33 cellular contexts compared by ENCODE assay signal in genomic region chr5:8580298-8580697, GRCh38.
"Had no signal": no experiment of that assay in that cellular context is flagged by ENCODE, and none has a peak within 500 bp of the region (broad histone marks: within the 10 kb centered on the region; RNA-seq: fewer than 3 reads in every experiment).

No MANE protein-coding gene starts in this region.

- H3K4me1 Mint-ChIP-seq: activated CD4-positive, alpha-beta T cell treated with anti-CD3 and anti-CD28 coated beads, Interleukin-2, amount 10 ng/mL, durations not matched to agents 7 days and 5 days; activated naive CD8-positive, alpha-beta T cell treated with anti-CD3 and anti-CD28 coated beads for 36 hours; activated T-helper 17 cell treated with anti-CD3 and anti-CD28 coated beads, Interleukin-2, amount 50 U/mL, for 72 hours had no signal

- H3K27ac ChIP-seq: adrenal gland, body of pancreas, brain microvascular endothelial cell, breast epithelium, VCaP had no signal

- H3K27me3 ChIP-seq: adrenal gland, body of pancreas, brain microvascular endothelial cell, breast epithelium had no signal

- H3K36me3 ChIP-seq: adrenal gland, brain microvascular endothelial cell, breast epithelium had no signal

- DNase-seq: activated B cell treated with CpG ODN at 0.5 μM for 24 hours; activated CD4-positive, alpha-beta memory T cell treated with anti-CD3 and anti-CD28 coated beads for 36 hours; activated CD4-positive, alpha-beta T cell treated with anti-CD3 and anti-CD28 coated beads for 4 hours; activated CD4-positive, alpha-beta T cell treated with anti-CD3 and anti-CD28 coated beads, Interleukin-2, amount 10 ng/mL, durations not matched to agents 7 days and 5 days; activated CD4-positive, CD25-positive, alpha-beta regulatory T cell treated with anti-CD3 and anti-CD28 coated beads, Interleukin-2, amount 50 U/mL, for 72 hours; activated CD8-positive, alpha-beta memory T cell treated with anti-CD3 and anti-CD28 coated beads, Interleukin-2, amount 50 U/mL, for 4 hours; activated CD8-positive, alpha-beta T cell treated with anti-CD3 and anti-CD28 coated beads for 36 hours; activated effector memory CD4-positive, alpha-beta T cell treated with anti-CD3 and anti-CD28 coated beads, Interleukin-2, amount 50 U/mL, for 16 hours; activated gamma-delta T cell treated with Interleukin-2 at 50 U/mL for 16 hours; activated naive CD4-positive, alpha-beta T cell; activated naive CD4-positive, alpha-beta T cell treated with anti-CD3 and anti-CD28 coated beads for 36 hours; activated naive CD4-positive, alpha-beta T cell treated with anti-CD3 and anti-CD28 coated beads, Interleukin-2, amount 50 U/mL, for 16 hours; activated naive CD8-positive, alpha-beta T cell treated with anti-CD3 and anti-CD28 coated beads for 36 hours; activated T-cell treated with anti-CD3 and anti-CD28 coated beads for 4 hours; activated T-cell treated with anti-CD3 and anti-CD28 coated beads, Interleukin-2, amount 50 U/mL, for 1 hour; activated T-cell treated with anti-CD3 and anti-CD28 coated beads, Interleukin-2, amount 50 U/mL, for 4 hours; activated T-cell treated with anti-CD3 and anti-CD28 coated beads, Interleukin-2, amount 50 U/mL, for 72 hours; adrenal gland; amniotic stem cell; aorta; body of pancreas; brain microvascular endothelial cell; central memory CD4-positive, alpha-beta T cell; T-helper 1 cell; T-helper 2 cell; T-helper 9 cell had no signal

- H3K4me3 ChIP-seq: adrenal gland, body of pancreas, breast epithelium had no signal

- H3K9me3 ChIP-seq: adrenal gland, body of pancreas, breast epithelium had no signal

- H3K9me3 Mint-ChIP-seq: activated B cell treated with CpG ODN at 0.5 μM for 24 hours; activated CD4-positive, alpha-beta T cell treated with anti-CD3 and anti-CD28 coated beads, Interleukin-2, amount 10 ng/mL, durations not matched to agents 7 days and 5 days; activated CD8-positive, alpha-beta T cell treated with anti-CD3 and anti-CD28 coated beads for 36 hours; activated naive CD8-positive, alpha-beta T cell treated with anti-CD3 and anti-CD28 coated beads for 36 hours; activated T-helper 17 cell treated with anti-CD3 and anti-CD28 coated beads, Interleukin-2, amount 50 U/mL, for 72 hours had no signal

- H3K27ac Mint-ChIP-seq: activated B cell treated with CpG ODN at 0.5 μM for 24 hours; activated CD4-positive, alpha-beta memory T cell treated with anti-CD3 and anti-CD28 coated beads for 36 hours; activated CD4-positive, alpha-beta T cell treated with anti-CD3 and anti-CD28 coated beads, Interleukin-2, amount 10 ng/mL, durations not matched to agents 7 days and 5 days; activated CD8-positive, alpha-beta T cell treated with anti-CD3 and anti-CD28 coated beads for 36 hours; activated naive CD4-positive, alpha-beta T cell treated with anti-CD3 and anti-CD28 coated beads for 36 hours; activated naive CD4-positive, alpha-beta T cell treated with anti-CD3 and anti-CD28 coated beads, Interleukin-2, amount 50 U/mL, for 72 hours; activated naive CD8-positive, alpha-beta T cell treated with anti-CD3 and anti-CD28 coated beads for 36 hours; activated T-cell treated with anti-CD3 and anti-CD28 coated beads, Interleukin-2, amount 50 U/mL, for 72 hours; activated T-helper 1 cell treated with anti-CD3 and anti-CD28 coated beads, Interleukin-12 subunit alpha, Interleukin-12 subunit beta, Interleukin-2, Interleukin-4 antibody, amounts not matched to agents 30 ng/mL and 10 ng/mL and 1 ng/mL, durations not matched to agents 14 hours and 24 hours and 36 hours; activated T-helper 17 cell treated with anti-CD3 and anti-CD28 coated beads, Interleukin-2, amount 50 U/mL, for 72 hours; T-helper 1 cell treated with Interleukin-12 subunit alpha and Interleukin-12 subunit beta and Interleukin-4 antibody, amounts not matched to agents 30 μg/mL and 1 μg/mL, for 36 hours; T-helper 2 cell treated with Interferon-gamma antibody and Interleukin-4, amounts not matched to agents 5 μg/mL and 100 μg/mL, for 36 hours had no signal

- H3K27me3 Mint-ChIP-seq: activated B cell treated with CpG ODN at 0.5 μM for 24 hours; activated CD4-positive, alpha-beta memory T cell treated with anti-CD3 and anti-CD28 coated beads for 36 hours; activated CD4-positive, alpha-beta T cell treated with anti-CD3 and anti-CD28 coated beads, Interleukin-2, amount 10 ng/mL, durations not matched to agents 7 days and 5 days; activated CD8-positive, alpha-beta T cell treated with anti-CD3 and anti-CD28 coated beads for 36 hours; activated naive CD8-positive, alpha-beta T cell treated with anti-CD3 and anti-CD28 coated beads for 36 hours; activated T-helper 17 cell treated with anti-CD3 and anti-CD28 coated beads, Interleukin-2, amount 50 U/mL, for 72 hours had no signal

- H3K36me3 Mint-ChIP-seq: activated CD4-positive, alpha-beta memory T cell treated with anti-CD3 and anti-CD28 coated beads for 36 hours; activated naive CD4-positive, alpha-beta T cell treated with anti-CD3 and anti-CD28 coated beads, Interleukin-2, amount 50 U/mL, for 72 hours; activated naive CD8-positive, alpha-beta T cell treated with anti-CD3 and anti-CD28 coated beads for 36 hours had no signal

- H3K4me3 Mint-ChIP-seq: activated B cell treated with CpG ODN at 0.5 μM for 24 hours; activated CD4-positive, alpha-beta memory T cell treated with anti-CD3 and anti-CD28 coated beads for 36 hours; activated CD4-positive, alpha-beta T cell treated with anti-CD3 and anti-CD28 coated beads, Interleukin-2, amount 10 ng/mL, durations not matched to agents 7 days and 5 days; activated CD8-positive, alpha-beta T cell treated with anti-CD3 and anti-CD28 coated beads for 36 hours; activated naive CD4-positive, alpha-beta T cell treated with anti-CD3 and anti-CD28 coated beads for 36 hours; activated naive CD8-positive, alpha-beta T cell treated with anti-CD3 and anti-CD28 coated beads for 36 hours; activated T-cell treated with anti-CD3 and anti-CD28 coated beads, Interleukin-2, amount 50 U/mL, for 4 hours; activated T-cell treated with anti-CD3 and anti-CD28 coated beads, Interleukin-2, amount 50 U/mL, for 72 hours; activated T-helper 1 cell treated with anti-CD3 and anti-CD28 coated beads, Interleukin-12 subunit alpha, Interleukin-12 subunit beta, Interleukin-2, Interleukin-4 antibody, amounts not matched to agents 30 ng/mL and 10 ng/mL and 1 ng/mL, durations not matched to agents 14 hours and 24 hours and 36 hours; activated T-helper 17 cell treated with anti-CD3 and anti-CD28 coated beads, Interleukin-2, amount 50 U/mL, for 72 hours; T-helper 1 cell treated with Interleukin-12 subunit alpha and Interleukin-12 subunit beta and Interleukin-4 antibody, amounts not matched to agents 30 μg/mL and 1 μg/mL, for 36 hours; T-helper 2 cell treated with Interferon-gamma antibody and Interleukin-4, amounts not matched to agents 5 μg/mL and 100 μg/mL, for 36 hours had no signal

- ATAC-seq: activated CD8-positive, alpha-beta T cell treated with anti-CD3 and anti-CD28 coated beads for 36 hours; activated naive CD4-positive, alpha-beta T cell treated with anti-CD3 and anti-CD28 coated beads, Interleukin-2, amount 50 U/mL, for 72 hours; activated T-cell treated with anti-CD3 and anti-CD28 coated beads, Interleukin-2, amount 50 U/mL, for 4 hours; activated T-cell treated with anti-CD3 and anti-CD28 coated beads, Interleukin-2, amount 50 U/mL, for 72 hours; activated T-helper 17 cell treated with anti-CD3 and anti-CD28 coated beads, Interleukin-2, amount 50 U/mL, for 72 hours; body of pancreas had no signal

- H3K4me1 ChIP-seq: adrenal gland, body of pancreas, breast epithelium had no signal
